18 cellular contexts compared by ENCODE assay signal in the genomic region with DNA sequence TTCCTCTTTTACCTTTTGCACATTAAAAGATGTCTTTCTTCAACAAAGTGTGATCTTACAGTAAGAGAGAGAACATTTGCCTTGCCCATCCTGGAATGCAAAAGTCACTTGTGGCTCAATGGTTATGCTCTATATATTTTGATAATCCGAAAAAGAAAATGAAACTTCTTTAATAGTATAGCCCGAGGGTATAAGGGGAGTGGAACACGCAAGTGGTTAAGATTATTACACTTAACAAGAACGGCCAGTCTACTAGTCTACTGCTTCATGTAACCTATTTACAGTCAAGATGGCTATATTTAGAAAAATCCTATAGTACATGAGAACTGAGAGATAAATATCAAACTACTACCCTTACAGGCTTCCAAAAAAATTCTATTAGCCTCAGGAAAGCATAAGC.
"Had no signal": no experiment of that assay in that cellular context is flagged by ENCODE, and none has a peak within 500 bp of the region (broad histone marks: within the 10 kb centered on the region; RNA-seq: fewer than 3 reads in every experiment).

No MANE protein-coding gene starts in this region.

- H3K9ac ChIP-seq: KMS-11, SK-N-SH had no signal

- H3K9me3 ChIP-seq: SK-N-SH had no signal

- H3K4me2 ChIP-seq: KMS-11, SK-N-SH had no signal

- DNase-seq: Kasumi-1, NCI-H1092, NCI-H1105 treated with DMSO at 0.1 percent for 48 hours, NCI-H1417 treated with DMSO at 0.1 percent for 48 hours, NCI-H1694 treated with DMSO at 0.1 percent for 48 hours, NCI-H1930, NCI-H2081, NCI-H2107, NCI-H2227 treated with DMSO at 0.1 percent for 48 hours, NCI-H524, SHP77, SK-N-SH, T-helper 1 cell had no signal

- H3K4me3 ChIP-seq: K562 had no signal

- H3K27ac ChIP-seq: HL-60, KMS-11, RWPE1 had no signal

- H3K4me1 Mint-ChIP-seq: IgD-negative memory B cell had no signal

- H3K36me3 Mint-ChIP-seq: IgD-negative memory B cell had no signal

- ATAC-seq: K562 had no signal

- H3K27ac Mint-ChIP-seq: IgD-negative memory B cell had no signal
